2 cellular contexts compared by ENCODE assay signal in genomic region chr15:41678742-41679141, GRCh38.
TF ChIP-seq lines count a peak whose summit lies in the region.

No MANE protein-coding gene starts in this region.

TF ChIP-seq in HEK293, 187 proteins besides CTCF, POLR2A, EP300 and RAD21 (continued from another document and continues in another):
- TF ChIP-seq, protein P1, sequence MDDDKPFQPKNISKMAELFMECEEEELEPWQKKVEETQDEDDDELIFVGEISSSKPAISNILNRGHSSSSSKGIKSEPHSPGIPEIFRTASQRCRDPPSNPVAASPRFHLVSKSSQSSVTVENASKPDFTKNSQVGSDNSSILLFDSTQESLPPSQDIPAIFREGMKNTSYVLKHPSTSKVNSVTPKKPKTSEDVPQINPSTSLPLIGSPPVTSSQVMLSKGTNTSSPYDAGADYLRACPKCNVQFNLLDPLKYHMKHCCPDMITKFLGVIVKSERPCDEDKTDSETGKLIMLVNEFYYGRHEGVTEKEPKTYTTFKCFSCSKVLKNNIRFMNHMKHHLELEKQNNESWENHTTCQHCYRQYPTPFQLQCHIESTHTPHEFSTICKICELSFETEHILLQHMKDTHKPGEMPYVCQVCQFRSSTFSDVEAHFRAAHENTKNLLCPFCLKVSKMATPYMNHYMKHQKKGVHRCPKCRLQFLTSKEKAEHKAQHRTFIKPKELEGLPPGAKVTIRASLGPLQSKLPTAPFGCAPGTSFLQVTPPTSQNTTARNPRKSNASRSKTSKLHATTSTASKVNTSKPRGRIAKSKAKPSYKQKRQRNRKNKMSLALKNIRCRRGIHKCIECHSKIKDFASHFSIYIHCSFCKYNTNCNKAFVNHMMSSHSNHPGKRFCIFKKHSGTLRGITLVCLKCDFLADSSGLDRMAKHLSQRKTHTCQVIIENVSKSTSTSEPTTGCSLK (tag by site-specific recombination; IDR thresholded peaks at IDR 0.05) = no peak
- TF ChIP-seq GLIS1 (tag by site-specific recombination; IDR thresholded peaks at IDR 0.05) (no peak), YY1 (tag by site-specific recombination; IDR thresholded peaks at IDR 0.05) (no peak), ZNF433 (tag by site-specific recombination; IDR thresholded peaks at IDR 0.05; ENCODE audit: low read depth) (no peak), ZBTB11 (tag by site-specific recombination; conservative IDR thresholded peaks at IDR 0.05; ENCODE audit: low read depth) (no peak), ZNF37A (tag by site-specific recombination; IDR thresholded peaks at IDR 0.05) (no peak), OVOL3 (tag by site-specific recombination; IDR thresholded peaks at IDR 0.05) (no peak), ZNF549 (tag by site-specific recombination; IDR thresholded peaks at IDR 0.05) (no peak), SCRT1 (tag by site-specific recombination; IDR thresholded peaks at IDR 0.05; ENCODE audit: borderline replicate concordance) (peak; percentile 62; the same call in 1 of the 2 replicates), ZSCAN18 (tag by site-specific recombination; IDR thresholded peaks at IDR 0.05) (no peak)
- TF ChIP-seq, protein P2, sequence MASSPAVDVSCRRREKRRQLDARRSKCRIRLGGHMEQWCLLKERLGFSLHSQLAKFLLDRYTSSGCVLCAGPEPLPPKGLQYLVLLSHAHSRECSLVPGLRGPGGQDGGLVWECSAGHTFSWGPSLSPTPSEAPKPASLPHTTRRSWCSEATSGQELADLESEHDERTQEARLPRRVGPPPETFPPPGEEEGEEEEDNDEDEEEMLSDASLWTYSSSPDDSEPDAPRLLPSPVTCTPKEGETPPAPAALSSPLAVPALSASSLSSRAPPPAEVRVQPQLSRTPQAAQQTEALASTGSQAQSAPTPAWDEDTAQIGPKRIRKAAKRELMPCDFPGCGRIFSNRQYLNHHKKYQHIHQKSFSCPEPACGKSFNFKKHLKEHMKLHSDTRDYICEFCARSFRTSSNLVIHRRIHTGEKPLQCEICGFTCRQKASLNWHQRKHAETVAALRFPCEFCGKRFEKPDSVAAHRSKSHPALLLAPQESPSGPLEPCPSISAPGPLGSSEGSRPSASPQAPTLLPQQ (tag by site-specific recombination; IDR thresholded peaks at IDR 0.05) = no peak
- TF ChIP-seq, protein P3, sequence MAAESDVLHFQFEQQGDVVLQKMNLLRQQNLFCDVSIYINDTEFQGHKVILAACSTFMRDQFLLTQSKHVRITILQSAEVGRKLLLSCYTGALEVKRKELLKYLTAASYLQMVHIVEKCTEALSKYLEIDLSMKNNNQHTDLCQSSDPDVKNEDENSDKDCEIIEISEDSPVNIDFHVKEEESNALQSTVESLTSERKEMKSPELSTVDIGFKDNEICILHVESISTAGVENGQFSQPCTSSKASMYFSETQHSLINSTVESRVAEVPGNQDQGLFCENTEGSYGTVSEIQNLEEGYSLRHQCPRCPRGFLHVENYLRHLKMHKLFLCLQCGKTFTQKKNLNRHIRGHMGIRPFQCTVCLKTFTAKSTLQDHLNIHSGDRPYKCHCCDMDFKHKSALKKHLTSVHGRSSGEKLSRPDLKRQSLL (tag by site-specific recombination; IDR thresholded peaks at IDR 0.05) = no peak
- TF ChIP-seq, protein P4, sequence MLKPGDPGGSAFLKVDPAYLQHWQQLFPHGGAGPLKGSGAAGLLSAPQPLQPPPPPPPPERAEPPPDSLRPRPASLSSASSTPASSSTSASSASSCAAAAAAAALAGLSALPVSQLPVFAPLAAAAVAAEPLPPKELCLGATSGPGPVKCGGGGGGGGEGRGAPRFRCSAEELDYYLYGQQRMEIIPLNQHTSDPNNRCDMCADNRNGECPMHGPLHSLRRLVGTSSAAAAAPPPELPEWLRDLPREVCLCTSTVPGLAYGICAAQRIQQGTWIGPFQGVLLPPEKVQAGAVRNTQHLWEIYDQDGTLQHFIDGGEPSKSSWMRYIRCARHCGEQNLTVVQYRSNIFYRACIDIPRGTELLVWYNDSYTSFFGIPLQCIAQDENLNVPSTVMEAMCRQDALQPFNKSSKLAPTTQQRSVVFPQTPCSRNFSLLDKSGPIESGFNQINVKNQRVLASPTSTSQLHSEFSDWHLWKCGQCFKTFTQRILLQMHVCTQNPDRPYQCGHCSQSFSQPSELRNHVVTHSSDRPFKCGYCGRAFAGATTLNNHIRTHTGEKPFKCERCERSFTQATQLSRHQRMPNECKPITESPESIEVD (tag by site-specific recombination; IDR thresholded peaks at IDR 0.05) = no peak

TF ChIP-seq in K562, 482 proteins besides CTCF, POLR2A, EP300 and RAD21 (continued from another document):
- TF ChIP-seq ZNF592 (IDR thresholded peaks at IDR 0.05) (no peak), C11orf30 (IDR thresholded peaks at IDR 0.05; ENCODE audit: low read depth) (peak; percentile 50; the same call in 1 of the 2 replicates), ARID3B (CRISPR knock-in tag; IDR thresholded peaks at IDR 0.05; ENCODE audit: borderline replicate concordance) (no peak), ZNF518B (CRISPR knock-in tag; IDR thresholded peaks at IDR 0.05) (no peak)
